11 cellular contexts compared by ENCODE assay signal in the genomic region with DNA sequence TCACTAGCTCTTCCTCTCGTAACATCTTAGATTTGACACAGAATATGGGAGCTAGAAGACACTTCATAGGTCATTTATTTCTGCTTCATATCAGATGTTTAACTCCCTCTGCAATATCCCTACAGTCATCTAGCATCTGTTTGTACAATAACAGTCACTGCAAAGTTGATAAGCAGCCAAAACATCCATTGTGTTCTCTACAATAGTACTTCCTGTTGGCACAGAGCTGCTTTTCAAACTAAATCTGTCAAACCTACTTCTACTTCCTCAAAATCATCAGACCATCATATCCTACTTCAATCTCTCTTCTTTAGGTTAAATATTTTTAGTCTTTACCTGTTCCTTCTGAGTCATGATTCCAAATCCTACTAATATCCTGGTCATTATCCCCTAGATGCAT.
DNase-seq lines count a peak whose midpoint lies in the region; ATAC-seq, FAIRE-seq and TF ChIP-seq lines count a peak whose summit lies in the region.
"Had no signal": no experiment of that assay in that cellular context is flagged by ENCODE, and none has a peak within 500 bp of the region (broad histone marks: within the 10 kb centered on the region; RNA-seq: fewer than 3 reads in every experiment).

No MANE protein-coding gene starts in this region.

- no peak for TF ChIP-seq CTCF in bronchial epithelial cell (IDR thresholded peaks at IDR 0.05; ENCODE audit: insufficient read depth, low read length, severe bottlenecking)

- ATAC-seq in GM19468 (IDR thresholded peaks at IDR 0.05; ENCODE audit: extremely low read depth, unreplicated experiment) (peak; percentile 80), HG03571 (IDR thresholded peaks at IDR 0.05; ENCODE audit: unreplicated experiment) (peak; percentile 92)

- peak; percentile 86 for DNase-seq in DMS153 (lab: John Stamatoyannopoulos, UW)
- DNase-seq in bronchial epithelial cell (ENCODE audit: low read depth) = peak; percentile 54
- no peak for DNase-seq in stimulated activated CD4-positive, alpha-beta T cell treated with anti-CD3 and anti-CD28 coated beads, Interleukin-2, amount 100 ng/mL, for 48 hours
- no peak for DNase-seq in HT-29 (ENCODE audit: low spot score)
- no peak for DNase-seq in SW480 (ENCODE audit: low spot score)
- DNase-seq in stimulated activated naive CD4-positive, alpha-beta T cell treated with Interleukin-2 at 50 U/mL for 16 hours (lab: John Stamatoyannopoulos, UW) = no peak
- DNase-seq: colonic mucosa, mesenchymal stem cell had no signal

- no peaks in the 10 kb centered on the region for H3K36me3 ChIP-seq in bronchial epithelial cell (ENCODE audit: control insufficient read depth, insufficient read depth, low read length)
- H3K36me3 ChIP-seq: colonic mucosa, HAP-1 had no signal

- no peak overlapping the region for H3K4me3 ChIP-seq in bronchial epithelial cell (ENCODE audit: low read depth, low read length)
- H3K4me3 ChIP-seq: colonic mucosa, HAP-1 had no signal

- H3K27me3 ChIP-seq in bronchial epithelial cell (ENCODE audit: control insufficient read depth, insufficient read depth, low read length) = no peaks in the 10 kb centered on the region
- H3K27me3 ChIP-seq: colonic mucosa had no signal

- no peak for FAIRE-seq in bronchial epithelial cell (lab: Jason Lieb, UNC)

Comparison
In these comparisons a context has a peak if more than half of its experiments do, and no peak if none do; other contexts are left out.
1. DNase-seq: peak in DMS153 (single experiment) and bronchial epithelial cell (single experiment); none in stimulated activated CD4-positive, alpha-beta T cell treated with anti-CD3 and anti-CD28 coated beads, Interleukin-2, amount 100 ng/mL, for 48 hours (0 of 2), HT-29 (single experiment), SW480 (single experiment) and stimulated activated naive CD4-positive, alpha-beta T cell treated with Interleukin-2 at 50 U/mL for 16 hours (single experiment).